Comparison of ENCODE assay signal across 14 cellular contexts in the genomic region with DNA sequence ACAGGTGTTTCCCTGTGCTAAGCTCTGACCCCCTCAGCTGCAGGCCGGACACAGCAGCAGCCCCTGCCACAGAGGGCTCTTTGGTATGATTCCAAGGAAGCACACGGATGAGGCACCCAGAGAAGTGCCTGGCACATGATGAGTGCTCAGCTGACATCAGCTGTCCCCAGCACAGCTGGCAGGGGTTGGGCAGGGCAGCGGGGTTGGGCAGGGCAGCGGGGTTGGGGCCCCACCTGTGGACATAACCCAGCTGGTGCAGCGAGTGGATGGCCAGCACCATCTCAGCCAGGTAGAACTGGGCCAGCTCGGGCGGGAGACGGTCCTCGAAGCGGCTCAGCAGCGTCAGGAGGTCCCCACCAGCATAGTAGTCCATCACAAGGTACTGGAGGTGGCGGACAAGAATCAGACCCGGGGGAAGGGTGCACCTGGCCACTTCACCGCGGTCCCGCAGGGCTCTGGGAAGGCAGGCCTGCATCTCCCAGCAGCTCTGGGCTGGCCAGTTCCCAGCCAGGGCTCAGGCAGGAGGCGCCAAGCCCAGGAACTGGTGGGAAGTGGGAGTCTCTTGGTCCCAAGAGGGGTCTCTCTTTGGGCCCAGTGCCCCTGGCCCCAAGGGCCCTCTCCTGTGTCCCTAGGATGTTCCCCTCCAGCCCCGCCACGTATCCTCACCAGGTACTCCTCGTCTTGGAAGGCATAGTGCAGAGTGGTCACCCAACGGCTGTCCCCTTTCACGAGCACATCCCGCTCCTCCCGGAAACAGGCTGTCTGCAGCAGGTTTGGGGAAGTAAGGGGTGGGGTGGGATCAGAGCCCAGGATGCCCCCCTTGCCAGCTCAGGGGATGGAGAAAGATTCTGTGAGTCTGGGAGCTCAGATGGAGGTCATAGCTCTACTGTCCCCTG. TPM values are rescaled to one million over a fixed set of nuclear protein-coding genes. Genes with fewer than 3 reads are reported as not detected.
DNase-seq lines count a peak whose midpoint lies in the region; ATAC-seq and TF ChIP-seq lines count a peak whose summit lies in the region.
"Had no signal": no experiment of that assay in that cellular context is flagged by ENCODE, and none has a peak within 500 bp of the region (broad histone marks: within the 10 kb centered on the region; RNA-seq: fewer than 3 reads in every experiment).

No MANE protein-coding gene starts in this region.

- WGBS in mesenchymal stem cell: 93% methylated on average over 24 of the region's 24 CpGs

- H3K4me2 ChIP-seq in mesenchymal stem cell (ENCODE audit: low read length, poor library complexity, severe bottlenecking): no peak overlapping the region

- no TSS peak for BruUV-seq in Caco-2 (replicated peaks; lab: Mats Ljungman, UMichigan)

- no peak overlapping the region for H4K8ac ChIP-seq in mesenchymal stem cell (ENCODE audit: low read length)

- H2AFZ ChIP-seq in mesenchymal stem cell (ENCODE audit: low read depth, low read length): no peak overlapping the region
- H2AFZ ChIP-seq: GM23248 had no signal

- H2BK15ac ChIP-seq in mesenchymal stem cell (ENCODE audit: low read depth, poor library complexity, severe bottlenecking): peak overlapping the region; percentile 8

- H4K91ac ChIP-seq in mesenchymal stem cell (ENCODE audit: low read length): no peak overlapping the region

- H3K4me3 Mint-ChIP-seq in Caco-2 (ENCODE audit: unreplicated experiment): no peak overlapping the region
- H3K4me3 Mint-ChIP-seq: CD14-positive monocyte, IgD-negative memory B cell had no signal

- peaks cover 20% of the 10 kb centered on the region for H3K4me1 ChIP-seq in Caco-2
- H3K4me1 ChIP-seq in mesenchymal stem cell (ENCODE audit: control insufficient read depth, insufficient read depth, low read depth, low read length): peaks cover 40% of the 10 kb centered on the region

- no peak overlapping the region for H3K23ac ChIP-seq in mesenchymal stem cell (ENCODE audit: low read length in 2 of 2)

- peaks cover 30% of the 10 kb centered on the region for H3K36me3 Mint-ChIP-seq in Caco-2 (ENCODE audit: insufficient read depth, unreplicated experiment)
- H3K36me3 Mint-ChIP-seq: IgD-negative memory B cell had no signal

- intact Hi-C loops in Caco-2 (cut with micrococcal nuclease; ENCODE audit: unreplicated experiment): loop anchor here (5.0 kb wide), 2 partner anchors 38 to 63 kb away; partner anchors contain the start of genes MAP4K2 and SF1

- no peak overlapping the region for H3K14ac ChIP-seq in mesenchymal stem cell (ENCODE audit: low read length in 2 of 2)

- no peaks in the 10 kb centered on the region for H3K27me3 ChIP-seq in Caco-2 (replicated peaks; ENCODE audit: control insufficient read depth, insufficient read depth, low read length)
- H3K27me3 ChIP-seq in mesenchymal stem cell (ENCODE audit: control insufficient read depth in 1 of 2, insufficient read depth in 1 of 2, low read length in 2 of 2): no peaks in the 10 kb centered on the region

- no peaks in the 10 kb centered on the region for H3K9me3 Mint-ChIP-seq in Caco-2 (ENCODE audit: unreplicated experiment)
- H3K9me3 Mint-ChIP-seq: CD8-positive, alpha-beta memory T cell; IgD-negative memory B cell had no signal

- CTCF ChIA-PET in Caco-2 (lab: Charles Lee): no interaction called here

- H3K27ac ChIP-seq in VCaP (peak overlapping the region; percentile 88; the same call in 1 of the 2 replicates), mesenchymal stem cell (ENCODE audit: low read length, poor library complexity, severe bottlenecking) (no peak overlapping the region)
- H3K27ac ChIP-seq: 22Rv1, GM23248 had no signal

- no peak overlapping the region for H3K9ac ChIP-seq in mesenchymal stem cell (ENCODE audit: low read length)
- H3K9ac ChIP-seq: GM23248 had no signal

- H3K36me3 ChIP-seq in Caco-2 (ENCODE audit: control insufficient read depth, insufficient read depth, low read length) (peaks cover 9% of the 10 kb centered on the region), mesenchymal stem cell (ENCODE audit: control insufficient read depth in 1 of 2, insufficient read depth in 2 of 2, low read depth in 1 of 2, low read length in 2 of 2) (peaks cover 0 to 34% of the 10 kb centered on the region in 2 experiments)

- TF ChIP-seq CTCF in Caco-2 (IDR thresholded peaks at IDR 0.05; ENCODE audit: insufficient read depth in 1 of 2, low read depth in 1 of 2, low read length in 1 of 2, severe bottlenecking in 1 of 2, unreplicated experiment in 1 of 2) (no peak), VCaP (conservative IDR thresholded peaks at IDR 0.05) (peak; percentile 37)

- no peak overlapping the region for H2BK120ac ChIP-seq in mesenchymal stem cell (ENCODE audit: low read depth, low read length)

- H3K18ac ChIP-seq in mesenchymal stem cell (ENCODE audit: low read depth in 1 of 2, low read length in 2 of 2): no peak overlapping the region

- H2AK5ac ChIP-seq in mesenchymal stem cell (ENCODE audit: low read length, severe bottlenecking): no peak overlapping the region

- POLR2A ChIA-PET in Caco-2 (lab: Charles Lee): no interaction called here

- H2BK5ac ChIP-seq in mesenchymal stem cell (ENCODE audit: low read depth, low read length, poor library complexity, severe bottlenecking): no peak overlapping the region

- H3K4me3 ChIP-seq in Caco-2 (ENCODE audit: low read depth, low read length) (no peak overlapping the region), mesenchymal stem cell (ENCODE audit: insufficient read depth in 1 of 2, low read depth in 1 of 2, low read length in 2 of 2) (no peak overlapping the region)
- H3K4me3 ChIP-seq: GM23248 had no signal

- H3K27ac Mint-ChIP-seq in Caco-2 (ENCODE audit: unreplicated experiment): peak overlapping the region; percentile 6
- H3K27ac Mint-ChIP-seq: IgD-negative memory B cell had no signal

- no peaks in the 10 kb centered on the region for H3K9me3 ChIP-seq in Caco-2
- no peaks in the 10 kb centered on the region for H3K9me3 ChIP-seq in mesenchymal stem cell (ENCODE audit: control insufficient read depth, low read length)

- H3K4ac ChIP-seq in mesenchymal stem cell (ENCODE audit: low read depth in 1 of 2, low read length in 2 of 2): no peak overlapping the region

- no peak overlapping the region for H2BK12ac ChIP-seq in mesenchymal stem cell (ENCODE audit: low read length in 2 of 2)

- H3K27me3 Mint-ChIP-seq in Caco-2 (ENCODE audit: insufficient read depth, unreplicated experiment): no peaks in the 10 kb centered on the region
- H3K27me3 Mint-ChIP-seq: CD8-positive, alpha-beta memory T cell; IgD-negative memory B cell had no signal

- peaks cover 3% of the 10 kb centered on the region for H3K79me1 ChIP-seq in mesenchymal stem cell (replicated peaks; ENCODE audit: low read length, poor library complexity, severe bottlenecking)

- DNase-seq in DMS 273 (lab: John Stamatoyannopoulos, UW; ENCODE audit: unreplicated experiment) (peak; percentile 33), DMS 273 treated with DMSO at 0.1 percent for 48 hours (lab: John Stamatoyannopoulos, UW) (no peak), Caco-2 (no peak), mesenchymal stem cell (no peak), NCI-H510A (lab: John Stamatoyannopoulos, UW) (no peak), NCI-H187 (lab: John Stamatoyannopoulos, UW) (no peak)
- DNase-seq: CD8-positive, alpha-beta memory T cell; GF-D8; GM23248 had no signal

- ATAC-seq in HG02759 (IDR thresholded peaks at IDR 0.05; ENCODE audit: unreplicated experiment): no peak

- peaks cover 16% of the 10 kb centered on the region for H3K4me1 Mint-ChIP-seq in Caco-2 (ENCODE audit: low read depth, unreplicated experiment)

RNA-seq across cellular contexts. Expression of gene CDC42BPG, which starts 4.3 kb away (rescaled TPM):
- 29.1 and 36.0 TPM in 2 replicates for total RNA-seq in Caco-2 (2022)
- polyA plus RNA-seq in mesenchymal stem cell (2013, experiment 1 of 2): 0.26 TPM
- polyA plus RNA-seq in mesenchymal stem cell (2013, experiment 2 of 2): 0.21 TPM
- total RNA-seq: GM23248 had no signal
- polyA plus RNA-seq: CD14-positive monocyte, GM23248 had no signal

RNA-seq across cellular contexts. Expression of gene MEN1, which starts 29.8 kb away (rescaled TPM):
- 32.7 and 36.8 TPM in 2 replicates for total RNA-seq in Caco-2 (2022)
- polyA plus RNA-seq in mesenchymal stem cell (2013, experiment 1 of 2): 30.3 TPM
- 29.2 TPM for polyA plus RNA-seq in mesenchymal stem cell (2013, experiment 2 of 2)

RNA-seq across cellular contexts. Expression of gene MAP4K2, which starts 37.1 kb away (rescaled TPM):
- 16.8 and 21.4 TPM in 2 replicates for total RNA-seq in Caco-2 (2022)
- polyA plus RNA-seq in mesenchymal stem cell (2013, experiment 1 of 2): 12.3 TPM
- 13.7 TPM for polyA plus RNA-seq in mesenchymal stem cell (2013, experiment 2 of 2)

RNA-seq across cellular contexts. Expression of gene EHD1, which starts 38.3 kb away (rescaled TPM):
- 123 and 129 TPM in 2 replicates for total RNA-seq in Caco-2 (2022)
- polyA plus RNA-seq in mesenchymal stem cell (2013, experiment 1 of 2): 57.6 TPM
- 57.2 TPM for polyA plus RNA-seq in mesenchymal stem cell (2013, experiment 2 of 2)
